ENCODE assay signal across 8 cellular contexts in the genomic region with DNA sequence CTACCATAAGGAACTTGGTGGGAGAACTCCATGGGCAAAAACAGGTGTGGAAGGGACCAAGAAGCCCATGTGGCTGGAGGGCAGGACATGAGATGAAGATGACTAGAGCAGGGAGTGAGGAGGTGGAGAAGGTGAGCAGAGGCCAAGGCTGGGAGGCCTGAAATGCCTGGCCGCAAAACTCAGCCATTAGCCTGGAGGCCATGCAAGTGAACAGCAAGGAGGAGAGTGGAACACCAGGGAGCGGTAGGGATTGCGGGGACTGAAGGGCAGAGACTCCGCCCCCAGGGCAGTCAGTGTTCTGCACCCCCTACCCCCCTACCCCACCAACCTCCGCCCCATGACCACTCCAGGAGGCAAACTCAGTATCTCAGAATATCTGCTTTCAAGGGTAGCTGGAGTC. TPM values are rescaled to one million over a fixed set of nuclear protein-coding genes. Genes with fewer than 3 reads are reported as not detected.
DNase-seq lines count a peak whose midpoint lies in the region; ATAC-seq, FAIRE-seq and TF ChIP-seq lines count a peak whose summit lies in the region.

No MANE protein-coding gene starts in this region.

- peak in 1 of 2 experiments; percentile 39 for DNase-seq in A549 (ENCODE audit: low read depth in 1 of 2, low spot score in 1 of 2)
- DNase-seq in astrocyte of the hippocampus (ENCODE audit: low read depth, low spot score), result peak; percentile 14
- no peak for DNase-seq in NCI-H1092 (lab: John Stamatoyannopoulos, UW)
- DNase-seq in EL, result no peak

- no peak for TF ChIP-seq POLR2A in A549 (IDR thresholded peaks at IDR 0.05; ENCODE audit: low read length)

- TF ChIP-seq CTCF in A549 (IDR thresholded peaks at IDR 0.05) (no peak), HEK293 (tag by site-specific recombination; IDR thresholded peaks at IDR 0.05) (peak; percentile 43)

- H3K27ac ChIP-seq in A549, result peak overlapping the region; percentile 90 to 96; a peak in 3 of 6 replicates
- peak overlapping the region; percentile 94; the same call in 1 of the 2 replicates for H3K27ac ChIP-seq in HEK293 (ENCODE audit: extremely low read depth, low read depth, low read length)
- peak overlapping the region; percentile 71 for H3K27ac ChIP-seq in mesodermal cell (ENCODE audit: low read depth, low read length, severe bottlenecking)

- ATAC-seq in A549, result 0 out of 6 replicates have a peak, but pooled peaks of 1 of the 2 experiments have one; percentile 4
- ATAC-seq in HG03280 (IDR thresholded peaks at IDR 0.05; ENCODE audit: unreplicated experiment), result no peak
- no peak for ATAC-seq in GM21528 (IDR thresholded peaks at IDR 0.05; ENCODE audit: low FRiP score, unreplicated experiment)

- FAIRE-seq in A549 (lab: Jason Lieb, UNC), result no peak

- peak overlapping the region; percentile 96 for H3K4me2 ChIP-seq in A549

- POLR2A ChIA-PET in A549 (lab: Yijun Ruan, JAX) (interaction anchor here (0.6 kb wide), 2 partner anchors 25 to 32 kb away, joined by 6 read pairs; no protein-coding TSS in a partner anchor), HEK293 (lab: Yijun Ruan, JAX) (interaction anchor here (0.7 to 0.9 kb wide), 2 partner anchors 102 to 218 kb away, joined by 3 to 6 read pairs; no protein-coding TSS in a partner anchor)

- H3K36me3 ChIP-seq in HEK293 (ENCODE audit: control insufficient read depth in 2 of 2, insufficient read depth in 1 of 2, low read length in 2 of 2) (peaks cover 3 to 18% of the 10 kb centered on the region in 2 experiments; a peak in 2 of 3 replicates), mesodermal cell (ENCODE audit: control insufficient read depth, insufficient read depth, low read length) (peaks cover 40% of the 10 kb centered on the region)

- TF ChIP-seq RAD21 in A549 (conservative IDR thresholded peaks at IDR 0.05 in 1 of 2, IDR thresholded peaks at IDR 0.05 in 1 of 2), result no peak

- H3K4me3 ChIP-seq in A549 (0 out of 3 replicates have a peak overlapping the region, but pooled peaks have one; percentile 71), HEK293 (ENCODE audit: low read depth, low read length) (no peak overlapping the region), mesodermal cell (ENCODE audit: extremely low read depth, insufficient read depth, low read length, poor library complexity, severe bottlenecking) (peak overlapping the region; percentile 93)

- H3K4me1 ChIP-seq in A549 (peaks cover 13% of the 10 kb centered on the region; the same call in 2 of the 3 replicates), HEK293 (ENCODE audit: control insufficient read depth, insufficient read depth, low read length) (no peaks in the 10 kb centered on the region), mesodermal cell (ENCODE audit: control insufficient read depth, insufficient read depth, low read length, poor library complexity, severe bottlenecking) (peaks cover 6% of the 10 kb centered on the region)

- CTCF ChIA-PET in A549 (lab: Yijun Ruan, JAX), result interaction anchor here (0.6 to 2.9 kb wide), 7 partner anchors 8 to 77 kb away, joined by 3 to 9 read pairs (median 4); no protein-coding TSS in a partner anchor
- CTCF ChIA-PET in HEK293 (lab: Yijun Ruan, JAX), result interaction anchor here (1.1 to 2.1 kb wide), 2 partner anchors 13 to 25 kb away, joined by 3 to 9 read pairs; no protein-coding TSS in a partner anchor

- H3K9me3 ChIP-seq in A549 (no peaks in the 10 kb centered on the region), HEK293 (ENCODE audit: control insufficient read depth, insufficient read depth, low read depth, low read length) (no peaks in the 10 kb centered on the region), mesodermal cell (ENCODE audit: control insufficient read depth, low read length) (no peaks in the 10 kb centered on the region)

- WGBS in A549 (ENCODE audit: missing lambda C conversion rate), result 85% methylated on average over 5 of the region's 5 CpGs
- WGBS in mesodermal cell (ENCODE audit: insufficient coverage in 2 of 2), 2 experiments, result 48 to 100% methylated on average over 1 to 2 of the region's 5 CpGs

- TF ChIP-seq EP300 in A549 (IDR thresholded peaks at IDR 0.05), result no peak

TF ChIP-seq in A549, 52 proteins besides CTCF, POLR2A, EP300 and RAD21 (continues in another document):
- TF ChIP-seq, protein P1, sequence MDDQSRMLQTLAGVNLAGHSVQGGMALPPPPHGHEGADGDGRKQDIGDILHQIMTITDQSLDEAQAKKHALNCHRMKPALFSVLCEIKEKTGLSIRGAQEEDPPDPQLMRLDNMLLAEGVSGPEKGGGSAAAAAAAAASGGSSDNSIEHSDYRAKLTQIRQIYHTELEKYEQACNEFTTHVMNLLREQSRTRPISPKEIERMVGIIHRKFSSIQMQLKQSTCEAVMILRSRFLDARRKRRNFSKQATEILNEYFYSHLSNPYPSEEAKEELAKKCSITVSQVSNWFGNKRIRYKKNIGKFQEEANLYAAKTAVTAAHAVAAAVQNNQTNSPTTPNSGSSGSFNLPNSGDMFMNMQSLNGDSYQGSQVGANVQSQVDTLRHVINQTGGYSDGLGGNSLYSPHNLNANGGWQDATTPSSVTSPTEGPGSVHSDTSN (IDR thresholded peaks at IDR 0.05), result no peak
- TF ChIP-seq, protein P2, sequence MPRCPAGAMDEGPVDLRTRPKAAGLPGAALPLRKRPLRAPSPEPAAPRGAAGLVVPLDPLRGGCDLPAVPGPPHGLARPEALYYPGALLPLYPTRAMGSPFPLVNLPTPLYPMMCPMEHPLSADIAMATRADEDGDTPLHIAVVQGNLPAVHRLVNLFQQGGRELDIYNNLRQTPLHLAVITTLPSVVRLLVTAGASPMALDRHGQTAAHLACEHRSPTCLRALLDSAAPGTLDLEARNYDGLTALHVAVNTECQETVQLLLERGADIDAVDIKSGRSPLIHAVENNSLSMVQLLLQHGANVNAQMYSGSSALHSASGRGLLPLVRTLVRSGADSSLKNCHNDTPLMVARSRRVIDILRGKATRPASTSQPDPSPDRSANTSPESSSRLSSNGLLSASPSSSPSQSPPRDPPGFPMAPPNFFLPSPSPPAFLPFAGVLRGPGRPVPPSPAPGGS (IDR thresholded peaks at IDR 0.05), result no peak
- TF ChIP-seq, protein P3, sequence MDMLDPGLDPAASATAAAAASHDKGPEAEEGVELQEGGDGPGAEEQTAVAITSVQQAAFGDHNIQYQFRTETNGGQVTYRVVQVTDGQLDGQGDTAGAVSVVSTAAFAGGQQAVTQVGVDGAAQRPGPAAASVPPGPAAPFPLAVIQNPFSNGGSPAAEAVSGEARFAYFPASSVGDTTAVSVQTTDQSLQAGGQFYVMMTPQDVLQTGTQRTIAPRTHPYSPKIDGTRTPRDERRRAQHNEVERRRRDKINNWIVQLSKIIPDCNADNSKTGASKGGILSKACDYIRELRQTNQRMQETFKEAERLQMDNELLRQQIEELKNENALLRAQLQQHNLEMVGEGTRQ (IDR thresholded peaks at IDR 0.05), result no peak

TF ChIP-seq in HEK293, 187 proteins besides CTCF, POLR2A, EP300 and RAD21:
- TF ChIP-seq ZNF610 (tag by site-specific recombination; IDR thresholded peaks at IDR 0.05; ENCODE audit: borderline replicate concordance) (peak; percentile 68; the same call in 1 of the 2 replicates), ZNF600 (tag by site-specific recombination; IDR thresholded peaks at IDR 0.05) (peak; percentile 41; the same call in 1 of the 2 replicates), ZNF341 (tag by site-specific recombination; IDR thresholded peaks at IDR 0.05; ENCODE audit: low read depth) (peak; percentile 45; the same call in 1 of the 2 replicates), ZNF629 (tag by site-specific recombination; IDR thresholded peaks at IDR 0.05) (no peak)

RNA-seq across cellular contexts. Expression of a gene that starts 17.0 kb away (rescaled TPM):
- polyA plus RNA-seq in A549 (2011; rRNA removed), result 9.5 and 10.8 TPM in 2 replicates
- 23.9 and 29.3 TPM in 2 replicates for polyA plus RNA-seq in A549 (2012; cell fraction: cytosol; rRNA removed)
- 13.5 and 14.3 TPM in 2 replicates for polyA plus RNA-seq in A549 (2012; cell fraction: nucleus; rRNA removed)
- 12.9 to 13.9 TPM (median 13.6 TPM) in 3 replicates for polyA plus RNA-seq in A549 (2017; fragmentation: RNase III; extraction: RNeasy Plus Mini Kit Qiagen cat#74134 plus additional on column Dnase treatment)
- polyA minus RNA-seq in A549 (2011; rRNA and poly(A)+ RNA removed), result 2.3 and 3.6 TPM in 2 replicates
- 40.1 TPM for polyA plus RNA-seq in mesodermal cell (2013, experiment 1 of 2)
- 34.2 TPM for polyA plus RNA-seq in mesodermal cell (2013, experiment 2 of 2)

RNA-seq across cellular contexts. Expression of a gene that starts 19.5 kb away (rescaled TPM):
- polyA plus RNA-seq in A549 (2011; rRNA removed) (0.13 and 0.44 TPM in 2 replicates), A549 (2017; fragmentation: RNase III; extraction: RNeasy Plus Mini Kit Qiagen cat#74134 plus additional on column Dnase treatment) (0.16 to 0.30 TPM (median 0.23 TPM) in 3 replicates)
- 0.34 and 0.52 TPM in 2 replicates for polyA plus RNA-seq in A549 (2012; cell fraction: cytosol; rRNA removed)
- 0.23 and 0.54 TPM in 2 replicates for polyA plus RNA-seq in A549 (2012; cell fraction: nucleus; rRNA removed)
- polyA minus RNA-seq in A549 (2011; rRNA and poly(A)+ RNA removed), result 0.17 and 0.63 TPM in 2 replicates
- 5.8 TPM for polyA plus RNA-seq in mesodermal cell (2013, experiment 1 of 2)
- polyA plus RNA-seq in mesodermal cell (2013, experiment 2 of 2), result 5.4 TPM

RNA-seq across cellular contexts. Expression of a gene that starts 46.5 kb away (rescaled TPM):
- polyA plus RNA-seq in A549 (2011; rRNA removed), result 5.6 and 7.0 TPM in 2 replicates
- 11.4 and 17.1 TPM in 2 replicates for polyA plus RNA-seq in A549 (2012; cell fraction: cytosol; rRNA removed)
- polyA plus RNA-seq in A549 (2012; cell fraction: nucleus; rRNA removed), result 29.7 and 38.9 TPM in 2 replicates
- 15.5 to 21.5 TPM (median 18.3 TPM) in 3 replicates for polyA plus RNA-seq in A549 (2017; fragmentation: RNase III; extraction: RNeasy Plus Mini Kit Qiagen cat#74134 plus additional on column Dnase treatment)
- polyA minus RNA-seq in A549 (2011; rRNA and poly(A)+ RNA removed), result 6.8 and 9.4 TPM in 2 replicates
- polyA plus RNA-seq in mesodermal cell (2013, experiment 1 of 2), result 46.4 TPM
- 39.9 TPM for polyA plus RNA-seq in mesodermal cell (2013, experiment 2 of 2)
